In the genomic region with DNA sequence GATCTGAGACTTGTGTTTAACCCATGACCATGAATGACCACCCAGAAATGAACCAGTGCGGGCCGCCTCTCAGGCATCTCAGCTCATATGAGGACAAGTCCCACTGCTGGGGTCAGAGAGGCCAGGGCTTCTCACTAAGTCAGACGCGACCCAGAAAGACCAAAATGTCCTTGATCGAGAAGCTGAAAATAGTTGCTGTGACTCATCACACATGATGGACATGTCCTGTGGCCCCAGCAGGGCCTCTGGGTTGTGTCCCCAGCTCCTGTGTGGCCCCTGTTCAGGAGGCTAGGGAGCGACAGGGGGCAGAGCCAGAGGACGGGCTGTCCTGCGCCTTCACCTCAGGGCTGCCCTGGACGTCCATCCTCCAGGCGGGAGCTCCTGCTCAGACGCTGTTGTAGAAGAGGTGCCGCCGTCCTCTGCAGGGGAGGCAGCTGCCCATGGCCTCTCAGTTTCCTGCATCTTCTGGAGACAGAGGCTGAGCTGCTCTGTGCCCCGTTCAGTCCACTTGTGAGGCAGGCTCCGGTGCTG, we compare ENCODE assay signal across 24 cellular contexts. TPM values are rescaled to one million over a fixed set of nuclear protein-coding genes. Genes with fewer than 3 reads are reported as not detected.
DNase-seq lines count a peak whose midpoint lies in the region; ATAC-seq, FAIRE-seq and TF ChIP-seq lines count a peak whose summit lies in the region.
"Had no signal": no experiment of that assay in that cellular context is flagged by ENCODE, and none has a peak within 500 bp of the region (broad histone marks: within the 10 kb centered on the region; RNA-seq: fewer than 3 reads in every experiment).

No MANE protein-coding gene starts in this region.

- no peak for TF ChIP-seq EP300 in HepG2 (IDR thresholded peaks at IDR 0.05; ENCODE audit: low read depth in 2 of 2, low read length in 2 of 2)
- no peak for TF ChIP-seq EP300 in HepG2 (CRISPR knock-in tag; IDR thresholded peaks at IDR 0.05; ENCODE audit: borderline replicate concordance)

- H3K4me1 Mint-ChIP-seq in stimulated activated naive CD8-positive, alpha-beta T cell treated with anti-CD3 and anti-CD28 coated beads, Interleukin-15, amount 100 ng/mL, for 72 hours: no peaks in the 10 kb centered on the region
- H3K4me1 Mint-ChIP-seq in activated CD4-positive, alpha-beta T cell treated with anti-CD3 and anti-CD28 coated beads, Interleukin-2, amount 10 ng/mL, durations not matched to agents 7 days and 5 days: no peaks in the 10 kb centered on the region
- H3K4me1 Mint-ChIP-seq in endodermal cell: peaks cover 26% of the 10 kb centered on the region

- ATAC-seq in stimulated activated naive CD8-positive, alpha-beta T cell treated with anti-CD3 and anti-CD28 coated beads, Interleukin-15, amount 100 ng/mL, for 72 hours: peak; percentile 11
- ATAC-seq in stimulated activated naive CD8-positive, alpha-beta T cell treated with anti-CD3 and anti-CD28 coated beads, Interleukin-15, Interleukin-2, amounts not matched to agents 100 U/mL and 50 U/mL, for 24 hours: no peak
- peak; percentile 21; the same call in 2 of the 3 replicates for ATAC-seq in HepG2
- peak; percentile 24 to 53 (median 28) for ATAC-seq in psoas muscle
- ATAC-seq: A549; CD8-positive, alpha-beta T cell had no signal

- H3K27ac ChIP-seq in HepG2 (ENCODE audit: extremely low read length, insufficient read depth, low read length) (no peak overlapping the region), psoas muscle (no peak overlapping the region), endodermal cell (ENCODE audit: low read depth, low read length) (no peak overlapping the region)
- H3K27ac ChIP-seq: A549, C4-2B, GM23248 had no signal

- H3K27me3 Mint-ChIP-seq in stimulated activated naive CD8-positive, alpha-beta T cell treated with anti-CD3 and anti-CD28 coated beads, Interleukin-15, amount 100 ng/mL, for 72 hours: peaks cover 8% of the 10 kb centered on the region
- H3K27me3 Mint-ChIP-seq in activated CD4-positive, alpha-beta T cell treated with anti-CD3 and anti-CD28 coated beads, Interleukin-2, amount 10 ng/mL, durations not matched to agents 7 days and 5 days: no peaks in the 10 kb centered on the region
- no peaks in the 10 kb centered on the region for H3K27me3 Mint-ChIP-seq in endodermal cell (ENCODE audit: insufficient read depth)

- no peaks in the 10 kb centered on the region for H3K36me3 Mint-ChIP-seq in activated CD4-positive, alpha-beta T cell treated with anti-CD3 and anti-CD28 coated beads, Interleukin-2, amount 10 ng/mL, durations not matched to agents 7 days and 5 days (ENCODE audit: low read depth)
- no peaks in the 10 kb centered on the region for H3K36me3 Mint-ChIP-seq in endodermal cell (ENCODE audit: low read depth)
- H3K36me3 Mint-ChIP-seq: CD4-positive, CD25-positive, alpha-beta regulatory T cell; CD8-positive, alpha-beta T cell had no signal

- TF ChIP-seq POLR2A in HepG2 (IDR thresholded peaks at IDR 0.05; ENCODE audit: insufficient read depth in 1 of 2, low read depth in 2 of 2, low read length in 2 of 2) (no peak), GM12891 (IDR thresholded peaks at IDR 0.05; ENCODE audit: low read depth, low read length) (no peak)

- BruUV-seq in HepG2 (replicated peaks; lab: Mats Ljungman, UMichigan): no TSS peak

- H3K9ac ChIP-seq in HepG2 (ENCODE audit: insufficient read depth, low read depth, low read length): no peak overlapping the region
- H3K9ac ChIP-seq in endodermal cell (ENCODE audit: extremely low read depth, low read length, poor library complexity, severe bottlenecking): no peak overlapping the region
- H3K9ac ChIP-seq: GM23248 had no signal

- no peaks in the 10 kb centered on the region for H3K36me3 ChIP-seq in HepG2 (replicated peaks in 1 of 2; ENCODE audit: control insufficient read depth in 1 of 2, insufficient read depth in 2 of 2, low read length in 2 of 2)
- no peaks in the 10 kb centered on the region for H3K36me3 ChIP-seq in psoas muscle (ENCODE audit: insufficient read depth in 1 of 2, low read depth in 1 of 2)
- H3K36me3 ChIP-seq in endodermal cell (ENCODE audit: control insufficient read depth, insufficient read depth, low read length): no peaks in the 10 kb centered on the region
- H3K36me3 ChIP-seq: BE2C had no signal

- intact Hi-C loops in HepG2 (cut with micrococcal nuclease; ENCODE audit: unreplicated experiment) (loop anchor here (10.0 kb wide), 1 partner anchor 113 kb away; the partner anchor contains the start of gene PRIMA1), psoas muscle (cut with DNase I) (no loop called here)

- in situ Hi-C loops in HepG2 (cut with HindIII; ENCODE audit: extremely low pct_ligation_motif_present, low pct_unique_long_range_greater_than_20kb): no loop called here

- H3K4me3 ChIP-seq in HepG2 (replicated peaks in 1 of 3; ENCODE audit: insufficient read depth in 1 of 3, low read depth in 2 of 3, low read length in 3 of 3) (peak overlapping the region in 1 of 3 experiments; percentile 16; a peak in 1 of 6 replicates), psoas muscle (no peak overlapping the region), endodermal cell (ENCODE audit: low read length) (no peak overlapping the region)
- H3K4me3 ChIP-seq: A549, GM23248 had no signal

- no peaks in the 10 kb centered on the region for H3K79me2 ChIP-seq in HepG2 (ENCODE audit: insufficient read depth, low read length)

- no peak overlapping the region for H3K4me3 Mint-ChIP-seq in stimulated activated naive CD8-positive, alpha-beta T cell treated with anti-CD3 and anti-CD28 coated beads, Interleukin-15, amount 100 ng/mL, for 72 hours
- no peak overlapping the region for H3K4me3 Mint-ChIP-seq in activated CD4-positive, alpha-beta T cell treated with anti-CD3 and anti-CD28 coated beads, Interleukin-2, amount 10 ng/mL, durations not matched to agents 7 days and 5 days
- no peak overlapping the region for H3K4me3 Mint-ChIP-seq in endodermal cell
- H3K4me3 Mint-ChIP-seq: CD8-positive, alpha-beta T cell had no signal

- H3K4me1 ChIP-seq in HepG2 (ENCODE audit: insufficient read depth, low read length): peaks cover 84% of the 10 kb centered on the region
- no peaks in the 10 kb centered on the region for H3K4me1 ChIP-seq in psoas muscle
- peaks cover 3% of the 10 kb centered on the region for H3K4me1 ChIP-seq in endodermal cell (ENCODE audit: control insufficient read depth, insufficient read depth, low read length)
- H3K4me1 ChIP-seq: A549 had no signal

- peaks cover 1 to 2% of the 10 kb centered on the region in 2 experiments; a peak in 1 of 5 replicates for H3K27me3 ChIP-seq in HepG2 (ENCODE audit: control insufficient read depth in 1 of 2, insufficient read depth in 2 of 2, low read length in 2 of 2)
- peaks cover 0 to 2% (median 0%) of the 10 kb centered on the region in 3 donors for H3K27me3 ChIP-seq in psoas muscle (ENCODE audit: insufficient read depth in 3 of 3, low read length in 2 of 3)
- no peaks in the 10 kb centered on the region for H3K27me3 ChIP-seq in endodermal cell (ENCODE audit: control insufficient read depth, insufficient read depth, low read length, poor library complexity, severe bottlenecking)
- H3K27me3 ChIP-seq: BE2C had no signal

- no peak for DNase-seq in stimulated activated naive CD8-positive, alpha-beta T cell treated with anti-CD3 and anti-CD28 coated beads, Interleukin-15, amount 100 ng/mL, for 72 hours
- DNase-seq in stimulated activated naive CD8-positive, alpha-beta T cell treated with anti-CD3 and anti-CD28 coated beads, Interleukin-15, Interleukin-2, amounts not matched to agents 100 U/mL and 50 U/mL, for 24 hours: no peak
- DNase-seq in HepG2 (ENCODE audit: low spot score): peak; percentile 37
- DNase-seq in psoas muscle: no peak
- DNase-seq in activated CD4-positive, alpha-beta T cell treated with anti-CD3 and anti-CD28 coated beads, Interleukin-2, amount 10 ng/mL, durations not matched to agents 7 days and 5 days: no peak
- DNase-seq in endodermal cell: no peak
- DNase-seq in GM12891 (ENCODE audit: insufficient read length, low spot score): no peak
- DNase-seq: 8988T; ACHN; AML-193; BE2C; Caco-2; CD4-positive, CD25-positive, alpha-beta regulatory T cell; CD8-positive, alpha-beta T cell; DMS153; DND-41; GM23248; H7; HCEC 1CT had no signal

- H3K9me3 ChIP-seq in HepG2 (ENCODE audit: low read length) (no peaks in the 10 kb centered on the region), psoas muscle (no peaks in the 10 kb centered on the region), endodermal cell (ENCODE audit: control insufficient read depth, low read length) (no peaks in the 10 kb centered on the region)
- H3K9me3 ChIP-seq: A549, BE2C, Caco-2 had no signal

- POLR2A ChIA-PET in HepG2 (lab: Yijun Ruan, JAX): no interaction called here
- POLR2A ChIA-PET in activated CD4-positive, alpha-beta T cell treated with anti-CD3 and anti-CD28 coated beads, Interleukin-2, amount 10 ng/mL, durations not matched to agents 7 days and 5 days (lab: Charles Lee): no interaction called here

- no peaks in the 10 kb centered on the region for H3K9me3 Mint-ChIP-seq in stimulated activated naive CD8-positive, alpha-beta T cell treated with anti-CD3 and anti-CD28 coated beads, Interleukin-15, amount 100 ng/mL, for 72 hours
- no peaks in the 10 kb centered on the region for H3K9me3 Mint-ChIP-seq in activated CD4-positive, alpha-beta T cell treated with anti-CD3 and anti-CD28 coated beads, Interleukin-2, amount 10 ng/mL, durations not matched to agents 7 days and 5 days
- no peaks in the 10 kb centered on the region for H3K9me3 Mint-ChIP-seq in endodermal cell
- H3K9me3 Mint-ChIP-seq: CD8-positive, alpha-beta T cell had no signal

- no peak for TF ChIP-seq RAD21 in HepG2 (CRISPR knock-in tag; IDR thresholded peaks at IDR 0.05)

- no peak overlapping the region for H2AFZ ChIP-seq in HepG2 (ENCODE audit: low read length)
- H2AFZ ChIP-seq: GM23248 had no signal

- no peaks in the 10 kb centered on the region for H4K20me1 ChIP-seq in HepG2 (ENCODE audit: insufficient read depth, low read length)

- peak overlapping the region; percentile 47 for H3K4me2 ChIP-seq in HepG2 (ENCODE audit: low read depth, low read length)
- H3K4me2 ChIP-seq: A549 had no signal

- H3K27ac Mint-ChIP-seq in stimulated activated naive CD8-positive, alpha-beta T cell treated with anti-CD3 and anti-CD28 coated beads, Interleukin-15, amount 100 ng/mL, for 72 hours: no peak overlapping the region
- H3K27ac Mint-ChIP-seq in activated CD4-positive, alpha-beta T cell treated with anti-CD3 and anti-CD28 coated beads, Interleukin-2, amount 10 ng/mL, durations not matched to agents 7 days and 5 days: no peak overlapping the region
- no peak overlapping the region for H3K27ac Mint-ChIP-seq in endodermal cell
- H3K27ac Mint-ChIP-seq: CD4-positive, CD25-positive, alpha-beta regulatory T cell; CD8-positive, alpha-beta T cell had no signal

- no peak for TF ChIP-seq CTCF in HepG2 (CRISPR knock-in tag; IDR thresholded peaks at IDR 0.05)
- TF ChIP-seq CTCF in psoas muscle (IDR thresholded peaks at IDR 0.05): no peak
- no peak for TF ChIP-seq CTCF in endodermal cell (conservative IDR thresholded peaks at IDR 0.05)

- CTCF ChIA-PET in HepG2 (lab: Yijun Ruan, JAX; ENCODE audit: low intra/inter-chr PET ratio, low total read pairs): no interaction called here
- CTCF ChIA-PET in activated CD4-positive, alpha-beta T cell treated with anti-CD3 and anti-CD28 coated beads, Interleukin-2, amount 10 ng/mL, durations not matched to agents 7 days and 5 days (lab: Charles Lee): interaction anchor here (1.0 kb wide), 1 partner anchor 11 kb away, joined by 3 read pairs; no protein-coding TSS in a partner anchor

- WGBS in HepG2 (ENCODE audit: low lambda C conversion rate): 20% methylated on average over 7 of the region's 15 CpGs
- 81 to 83% (median 81%) methylated on average over 15 of the region's 15 CpGs for WGBS in psoas muscle, 3 donors
- 92% methylated on average over 11 to 15 of the region's 15 CpGs for WGBS in endodermal cell (ENCODE audit: insufficient coverage in 1 of 2, insufficient read length in 1 of 2), 2 experiments

- no peak for FAIRE-seq in HepG2 (lab: Jason Lieb, UNC)
- no peak for FAIRE-seq in GM12891 (lab: Jason Lieb, UNC)
- FAIRE-seq: A549, G401.6, GM19239, H1 had no signal

RNA-seq across cellular contexts. Expression of gene FAM181A, which starts 29.0 kb away (rescaled TPM):
- total RNA-seq in HepG2 (2016; rRNA removed; fragmentation: Illumina TruSeq; extraction: Trizol): 1.1 and 1.5 TPM in 2 replicates
- 0.18 and 0.51 TPM in 2 replicates for total RNA-seq in HepG2 (2016; cell fraction: cytosol; rRNA removed; fragmentation: Illumina TruSeq; extraction: Trizol; ENCODE audit: low read depth)
- total RNA-seq in HepG2 (2016; cell fraction: insoluble cytoplasmic fraction; rRNA removed; fragmentation: Illumina TruSeq; extraction: Trizol): 0.95 and 1.2 TPM in 2 replicates
- total RNA-seq in HepG2 (2016; cell fraction: membrane; rRNA removed; fragmentation: Illumina TruSeq; extraction: Trizol): 1.1 and 1.4 TPM in 2 replicates
- 0.38 and 1.1 TPM in 2 replicates for total RNA-seq in HepG2 (2016; cell fraction: nucleus; rRNA removed; fragmentation: Illumina TruSeq; extraction: Trizol)
- 0.80 and 1.1 TPM in 2 replicates for polyA plus RNA-seq in HepG2 (2011; rRNA removed)
- polyA plus RNA-seq in HepG2 (2011; cell fraction: cytosol; rRNA removed): 0.47 and 0.89 TPM in 2 replicates
- 0.45 and 0.61 TPM in 2 replicates for polyA plus RNA-seq in HepG2 (2011; cell fraction: nucleus; rRNA removed)
- 0.69 and 0.97 TPM in 2 replicates for polyA plus RNA-seq in HepG2 (2012)
- polyA plus RNA-seq in HepG2 (2016; cell fraction: cytosol; fragmentation: Illumina TruSeq; extraction: Trizol; ENCODE audit: low read depth): 0.54 and 0.60 TPM in 2 replicates
- polyA plus RNA-seq in HepG2 (2016; cell fraction: insoluble cytoplasmic fraction; fragmentation: Illumina TruSeq; extraction: Trizol; ENCODE audit: low read depth): 1.4 and 1.8 TPM in 2 replicates
- 0.57 and 0.84 TPM in 2 replicates for polyA plus RNA-seq in HepG2 (2016; cell fraction: membrane; fragmentation: Illumina TruSeq; extraction: Trizol; ENCODE audit: low read depth)
- 1.6 and 2.1 TPM in 2 replicates for polyA plus RNA-seq in HepG2 (2016; cell fraction: nucleus; fragmentation: Illumina TruSeq; extraction: Trizol; ENCODE audit: insufficient read depth, low read depth)
- polyA minus RNA-seq in HepG2 (2011; rRNA and poly(A)+ RNA removed; ENCODE audit: low replicate concordance): 1.6 TPM in 1 of 2 replicates, not detected in the other
- not detected in 2 replicates for polyA minus RNA-seq in HepG2 (2011; cell fraction: cytosol; rRNA and poly(A)+ RNA removed)
- polyA minus RNA-seq in HepG2 (2011; cell fraction: nucleus; rRNA and poly(A)+ RNA removed): not detected in 2 replicates
- not detected for total RNA-seq in psoas muscle
- under 1 TPM in 2 of 3 donors, not detected in 1; 0.14 to 0.32 TPM for polyA plus RNA-seq in psoas muscle
- total RNA-seq in activated CD4-positive, alpha-beta T cell treated with anti-CD3 and anti-CD28 coated beads, Interleukin-2, amount 10 ng/mL, durations not matched to agents 7 days and 5 days: not detected
- total RNA-seq in endodermal cell: not detected
- 13.0 TPM for polyA plus RNA-seq in endodermal cell (2013, experiment 1 of 2)
- polyA plus RNA-seq in endodermal cell (2013, experiment 2 of 2): 11.0 TPM
- not detected for polyA plus RNA-seq in GM12891 (2012; ENCODE audit: low read depth, missing spikeins)
- total RNA-seq: Caco-2; CD4-positive, CD25-positive, alpha-beta regulatory T cell; CD8-positive, alpha-beta T cell; GM23248; H1; H7 had no signal
- polyA plus RNA-seq: A549; CD4-positive, CD25-positive, alpha-beta regulatory T cell; GM23248; H1 had no signal
